In genomic region chr19:49064768-49065611, GRCh38 we compare ENCODE assay signal across 9 cellular contexts. TPM values are rescaled to one million over a fixed set of nuclear protein-coding genes. Genes with fewer than 3 reads are reported as not detected.
DNase-seq lines count a peak whose midpoint lies in the region; ATAC-seq and FAIRE-seq lines count a peak whose summit lies in the region.
"Had no signal": no experiment of that assay in that cellular context is flagged by ENCODE, and none has a peak within 500 bp of the region (broad histone marks: within the 10 kb centered on the region; RNA-seq: fewer than 3 reads in every experiment).

NTF4 (minus strand) TSS chr19:49064818; CDS start chr19:49061997, 2,821 bp downstream.

- peak within 1 kb of the TSS; percentile 13 for H3K4me3 Mint-ChIP-seq in activated T-helper 1 cell treated with anti-CD3 and anti-CD28 coated beads, Interleukin-12 subunit alpha, Interleukin-12 subunit beta, Interleukin-2, Interleukin-4 antibody, amounts not matched to agents 30 ng/mL and 10 ng/mL and 1 ng/mL, durations not matched to agents 14 hours and 24 hours and 36 hours

- ATAC-seq in activated naive CD4-positive, alpha-beta T cell treated with anti-CD3 and anti-CD28 coated beads, Interleukin-2, amount 50 U/mL, for 72 hours, result peak; percentile 14 to 48

- H3K36me3 Mint-ChIP-seq in activated naive CD4-positive, alpha-beta T cell treated with anti-CD3 and anti-CD28 coated beads, Interleukin-2, amount 50 U/mL, for 72 hours, result peaks cover 0 to 7% of the 10 kb centered on the region in 2 donors
- H3K36me3 Mint-ChIP-seq in activated T-helper 1 cell treated with anti-CD3 and anti-CD28 coated beads, Interleukin-12 subunit alpha, Interleukin-12 subunit beta, Interleukin-2, Interleukin-4 antibody, amounts not matched to agents 30 ng/mL and 10 ng/mL and 1 ng/mL, durations not matched to agents 14 hours and 24 hours and 36 hours (ENCODE audit: low read depth), result no peaks in the 10 kb centered on the region

- peaks cover 62% of the 10 kb centered on the region for H3K27me3 Mint-ChIP-seq in activated T-helper 1 cell treated with anti-CD3 and anti-CD28 coated beads, Interleukin-12 subunit alpha, Interleukin-12 subunit beta, Interleukin-2, Interleukin-4 antibody, amounts not matched to agents 30 ng/mL and 10 ng/mL and 1 ng/mL, durations not matched to agents 14 hours and 24 hours and 36 hours (ENCODE audit: insufficient read depth)

- DNase-seq in activated naive CD4-positive, alpha-beta T cell treated with anti-CD3 and anti-CD28 coated beads, Interleukin-2, amount 50 U/mL, for 72 hours (ENCODE audit: low spot score in 2 of 2), result no peak
- no peak for DNase-seq in activated naive CD4-positive, alpha-beta T cell treated with Interleukin-2 at 50 U/mL for 16 hours
- DNase-seq in activated T-helper 1 cell treated with anti-CD3 and anti-CD28 coated beads, Interleukin-12 subunit alpha, Interleukin-12 subunit beta, Interleukin-2, Interleukin-4 antibody, amounts not matched to agents 30 ng/mL and 10 ng/mL and 1 ng/mL, durations not matched to agents 14 hours and 24 hours and 36 hours (ENCODE audit: low spot score), result no peak
- DNase-seq in iPS-NIHi7 (ENCODE audit: extremely low spot score) (peak; percentile 86), urothelium cell line (ENCODE audit: low spot score) (peak; percentile 83), HCEC 1CT (no peak)
- DNase-seq in activated CD8-positive, alpha-beta memory T cell treated with anti-CD3 and anti-CD28 coated beads, Interleukin-2, amount 50 U/mL, for 4 hours, result no peak
- DNase-seq in activated CD4-positive, alpha-beta T cell treated with anti-CD3 and anti-CD28 coated beads for 48 hours, result no peak

- peaks cover 0 to 8% of the 10 kb centered on the region in 2 donors for H3K9me3 Mint-ChIP-seq in activated naive CD4-positive, alpha-beta T cell treated with anti-CD3 and anti-CD28 coated beads, Interleukin-2, amount 50 U/mL, for 72 hours
- no peaks in the 10 kb centered on the region for H3K9me3 Mint-ChIP-seq in activated T-helper 1 cell treated with anti-CD3 and anti-CD28 coated beads, Interleukin-12 subunit alpha, Interleukin-12 subunit beta, Interleukin-2, Interleukin-4 antibody, amounts not matched to agents 30 ng/mL and 10 ng/mL and 1 ng/mL, durations not matched to agents 14 hours and 24 hours and 36 hours

- no peaks in the 10 kb centered on the region for H3K4me1 Mint-ChIP-seq in activated T-helper 1 cell treated with anti-CD3 and anti-CD28 coated beads, Interleukin-12 subunit alpha, Interleukin-12 subunit beta, Interleukin-2, Interleukin-4 antibody, amounts not matched to agents 30 ng/mL and 10 ng/mL and 1 ng/mL, durations not matched to agents 14 hours and 24 hours and 36 hours (ENCODE audit: low read depth)

- peak; percentile 59 for FAIRE-seq in urothelium cell line (lab: Jason Lieb, UNC)

- intact Hi-C loops in activated T-helper 1 cell treated with anti-CD3 and anti-CD28 coated beads, Interleukin-12 subunit alpha, Interleukin-12 subunit beta, Interleukin-2, Interleukin-4 antibody, amounts not matched to agents 30 ng/mL and 10 ng/mL and 1 ng/mL, durations not matched to agents 14 hours and 24 hours and 36 hours (cut with micrococcal nuclease), result no loop called here

- no peak within 1 kb of the TSS for H3K27ac Mint-ChIP-seq in activated naive CD4-positive, alpha-beta T cell treated with anti-CD3 and anti-CD28 coated beads, Interleukin-2, amount 50 U/mL, for 72 hours
- H3K27ac Mint-ChIP-seq in activated T-helper 1 cell treated with anti-CD3 and anti-CD28 coated beads, Interleukin-12 subunit alpha, Interleukin-12 subunit beta, Interleukin-2, Interleukin-4 antibody, amounts not matched to agents 30 ng/mL and 10 ng/mL and 1 ng/mL, durations not matched to agents 14 hours and 24 hours and 36 hours, result peak within 1 kb of the TSS; percentile 10

RNA-seq across cellular contexts. Expression of gene NTF4, which starts in this region (rescaled TPM):
- not detected for total RNA-seq in activated naive CD4-positive, alpha-beta T cell treated with anti-CD3 and anti-CD28 coated beads, Interleukin-2, amount 50 U/mL, for 72 hours
- total RNA-seq in activated T-helper 1 cell treated with anti-CD3 and anti-CD28 coated beads, Interleukin-12 subunit alpha, Interleukin-12 subunit beta, Interleukin-2, Interleukin-4 antibody, amounts not matched to agents 30 ng/mL and 10 ng/mL and 1 ng/mL, durations not matched to agents 14 hours and 24 hours and 36 hours, result not detected in 2 replicates
- total RNA-seq: activated CD8-positive, alpha-beta memory T cell treated with anti-CD3 and anti-CD28 coated beads for 36 hours had no signal

Comparison
In these comparisons a context has a peak if more than half of its experiments do, and no peak if none do; other contexts are left out.
1. Peak in ATAC-seq in activated naive CD4-positive, alpha-beta T cell treated with anti-CD3 and anti-CD28 coated beads, Interleukin-2, amount 50 U/mL, for 72 hours; RNA of the gene not detected or under 1 TPM.
2. DNase-seq: peak in iPS-NIHi7 (single experiment) and urothelium cell line (single experiment); none in activated naive CD4-positive, alpha-beta T cell treated with anti-CD3 and anti-CD28 coated beads, Interleukin-2, amount 50 U/mL, for 72 hours (0 of 2), activated naive CD4-positive, alpha-beta T cell treated with Interleukin-2 at 50 U/mL for 16 hours (single experiment), activated T-helper 1 cell treated with anti-CD3 and anti-CD28 coated beads, Interleukin-12 subunit alpha, Interleukin-12 subunit beta, Interleukin-2, Interleukin-4 antibody, amounts not matched to agents 30 ng/mL and 10 ng/mL and 1 ng/mL, durations not matched to agents 14 hours and 24 hours and 36 hours (single experiment), activated CD8-positive, alpha-beta memory T cell treated with anti-CD3 and anti-CD28 coated beads, Interleukin-2, amount 50 U/mL, for 4 hours (single experiment), activated CD4-positive, alpha-beta T cell treated with anti-CD3 and anti-CD28 coated beads for 48 hours (single experiment) and HCEC 1CT (single experiment).